Comparison of ENCODE assay signal across 10 cellular contexts in genomic region chr15:64740361-64741170, GRCh38. TPM values are rescaled to one million over a fixed set of nuclear protein-coding genes. Genes with fewer than 3 reads are reported as not detected.
DNase-seq lines count a peak whose midpoint lies in the region; ATAC-seq and TF ChIP-seq lines count a peak whose summit lies in the region.
"Had no signal": no experiment of that assay in that cellular context is flagged by ENCODE, and none has a peak within 500 bp of the region (broad histone marks: within the 10 kb centered on the region; RNA-seq: fewer than 3 reads in every experiment).

No MANE protein-coding gene starts in this region.

- no peaks in the 10 kb centered on the region for H3K9me3 Mint-ChIP-seq in brain

- 61 to 71% methylated on average over 26 of the region's 26 CpGs for WGBS in lung, 2 donors

- H3K36me3 Mint-ChIP-seq in brain, result no peaks in the 10 kb centered on the region

- DNase-seq in AG20443 (ENCODE audit: low spot score) (peak; percentile 64), Karpas-422 (peak; percentile 81), lung (ENCODE audit: low spot score) (peak; percentile 62), vagina (ENCODE audit: extremely low spot score in 2 of 2) (no peak)
- DNase-seq: DND-41, gastrocnemius medialis had no signal

- H3K36me3 ChIP-seq in Karpas-422 (ENCODE audit: insufficient read depth, low read length) (no peaks in the 10 kb centered on the region), lung (ENCODE audit: control insufficient read depth in 2 of 2, insufficient read depth in 2 of 2, low read length in 2 of 2) (peaks cover 0 to 3% of the 10 kb centered on the region in 2 donors), vagina (no peaks in the 10 kb centered on the region)
- H3K36me3 ChIP-seq: gastrocnemius medialis had no signal

- no peak overlapping the region for H2AFZ ChIP-seq in Karpas-422 (ENCODE audit: low read length)

- ATAC-seq in lung (ENCODE audit: insufficient read depth, low FRiP score) (peak; percentile 48), HG02840 (IDR thresholded peaks at IDR 0.05; ENCODE audit: low FRiP score, unreplicated experiment) (no peak), GM21390 (IDR thresholded peaks at IDR 0.05; ENCODE audit: unreplicated experiment) (no peak), GM18511 (IDR thresholded peaks at IDR 0.05; ENCODE audit: unreplicated experiment) (no peak)

- peaks cover 28% of the 10 kb centered on the region for H3K4me1 Mint-ChIP-seq in brain

- no peaks in the 10 kb centered on the region for H3K27me3 ChIP-seq in Karpas-422 (ENCODE audit: low read length)
- no peaks in the 10 kb centered on the region for H3K27me3 ChIP-seq in lung (ENCODE audit: control insufficient read depth, insufficient read depth)
- no peaks in the 10 kb centered on the region for H3K27me3 ChIP-seq in vagina
- H3K27me3 ChIP-seq: gastrocnemius medialis had no signal

- no peaks in the 10 kb centered on the region for H3K27me3 Mint-ChIP-seq in brain

- TF ChIP-seq POLR2A in vagina (IDR thresholded peaks at IDR 0.05), result no peak

- peak overlapping the region in 3 of 5 experiments; percentile 6 to 80 (median 60) for H3K27ac Mint-ChIP-seq in brain

- TF ChIP-seq CTCF in brain (conservative IDR thresholded peaks at IDR 0.05) (no peak), lung (IDR thresholded peaks at IDR 0.05; ENCODE audit: control extremely low read depth, extremely low read depth) (no peak), vagina (IDR thresholded peaks at IDR 0.05) (no peak)

- H3K9me2 ChIP-seq in Karpas-422 (replicated peaks; ENCODE audit: insufficient read depth, low read length), result no peaks in the 10 kb centered on the region

- intact Hi-C loops in vagina (cut with DNase I), result no loop called here

- H3K9me3 ChIP-seq in Karpas-422 (ENCODE audit: low read length), result no peaks in the 10 kb centered on the region
- no peaks in the 10 kb centered on the region for H3K9me3 ChIP-seq in lung (ENCODE audit: control insufficient read depth in 2 of 2, insufficient read depth in 1 of 2, low read length in 1 of 2)
- H3K9me3 ChIP-seq in vagina, result no peaks in the 10 kb centered on the region
- H3K9me3 ChIP-seq: gastrocnemius medialis had no signal

- H4K20me1 ChIP-seq in Karpas-422 (ENCODE audit: insufficient read depth, low read depth, low read length), result no peaks in the 10 kb centered on the region

- H3K27ac ChIP-seq in Karpas-422 (ENCODE audit: low read length) (no peak overlapping the region), lung (ENCODE audit: low read depth in 1 of 2, low read length in 1 of 2) (peak overlapping the region; percentile 50 to 68), vagina (no peak overlapping the region)
- H3K27ac ChIP-seq: gastrocnemius medialis had no signal

- no peaks in the 10 kb centered on the region for H3K4me1 ChIP-seq in Karpas-422 (ENCODE audit: low read length)
- H3K4me1 ChIP-seq in lung (ENCODE audit: control insufficient read depth in 2 of 2, insufficient read depth in 2 of 2, low read length in 2 of 2), result peaks cover 0 to 8% of the 10 kb centered on the region in 2 donors
- H3K4me1 ChIP-seq in vagina, result no peaks in the 10 kb centered on the region
- H3K4me1 ChIP-seq: gastrocnemius medialis had no signal

- H3K79me2 ChIP-seq in Karpas-422 (ENCODE audit: low read length), result no peaks in the 10 kb centered on the region

- no peak overlapping the region for H3K9ac ChIP-seq in Karpas-422 (ENCODE audit: low read length)

- H3K4me2 ChIP-seq in Karpas-422 (ENCODE audit: low read depth, low read length, poor library complexity, severe bottlenecking), result no peak overlapping the region

- no peak overlapping the region for H3K4me3 Mint-ChIP-seq in brain

- H3K4me3 ChIP-seq in Karpas-422 (ENCODE audit: low read length), result no peak overlapping the region
- no peak overlapping the region for H3K4me3 ChIP-seq in lung
- no peak overlapping the region for H3K4me3 ChIP-seq in vagina
- H3K4me3 ChIP-seq: gastrocnemius medialis had no signal

RNA-seq across cellular contexts. Expression of gene RBPMS2, which starts 34.8 kb away (rescaled TPM):
- total RNA-seq in Karpas-422 (2014; rRNA removed; shearing (Covaris generic); ENCODE audit: low replicate concordance), result not detected in 2 replicates
- polyA plus RNA-seq in brain (ENCODE audit: insufficient read depth, low read depth, low replicate concordance) (4.5 TPM), lung (1 to 10 TPM; 2.0 to 2.6 TPM)
- total RNA-seq in lung (1 to 10 TPM in 1 of 2 donors, under 1 TPM in 1; 0.68 to 3.9 TPM), vagina (3.7 TPM)

Comparison
In these comparisons a context has a peak if more than half of its experiments do, and no peak if none do; other contexts are left out.
1. DNase-seq: peak in AG20443 (single experiment), Karpas-422 (single experiment) and lung (single experiment); none in vagina (0 of 2).
2. H3K27ac ChIP-seq: peak in lung (2 of 2); none in Karpas-422 (single experiment) and vagina (single experiment).